Comparison of ENCODE assay signal across 14 cellular contexts in the genomic region with DNA sequence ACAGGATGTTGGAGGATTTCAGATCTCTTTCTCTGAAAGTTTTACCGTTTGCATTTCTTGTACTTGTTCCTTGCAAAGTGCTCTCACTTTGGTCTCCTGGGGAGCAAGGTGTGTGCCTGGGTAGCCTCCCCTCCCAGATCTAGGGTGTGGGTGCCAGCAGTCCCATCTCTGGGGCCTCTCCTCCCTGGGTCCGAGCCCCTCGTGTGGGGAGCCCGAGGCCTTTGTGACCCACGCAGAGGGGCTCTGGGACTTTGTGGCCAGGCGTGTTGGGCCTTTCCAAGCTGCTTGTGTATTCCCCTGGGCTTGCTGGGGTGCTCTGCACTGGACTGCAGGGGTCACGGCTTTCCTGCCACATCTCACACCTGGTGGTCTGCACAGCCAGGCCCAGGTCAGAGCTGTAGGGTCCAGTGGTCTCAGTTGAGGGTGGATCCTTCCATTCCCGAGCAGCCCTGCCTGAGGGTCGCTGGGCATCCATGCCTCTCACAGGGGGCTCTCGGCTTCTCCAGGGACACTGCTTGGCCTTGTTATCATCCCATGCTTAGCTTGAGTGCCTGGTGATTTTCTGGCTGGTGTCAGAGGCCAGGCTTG.
"Had no signal": no experiment of that assay in that cellular context is flagged by ENCODE, and none has a peak within 500 bp of the region (broad histone marks: within the 10 kb centered on the region; RNA-seq: fewer than 3 reads in every experiment).

No MANE protein-coding gene starts in this region.

- H3K27ac ChIP-seq: ascending aorta, epithelial cell of prostate, gastrocnemius medialis, psoas muscle, SK-N-MC, tibial artery, VCaP had no signal

- DNase-seq: activated CD4-positive, alpha-beta T cell treated with anti-CD3 and anti-CD28 coated beads for 36 hours; activated gamma-delta T cell; effector CD8-positive, alpha-beta T cell; gastrocnemius medialis; naive thymus-derived CD4-positive, alpha-beta T cell; T1000 had no signal

- H3K9me3 ChIP-seq: ascending aorta, gastrocnemius medialis, psoas muscle, tibial artery had no signal

- H3K27me3 ChIP-seq: ascending aorta, gastrocnemius medialis had no signal

- ATAC-seq: activated CD4-positive, alpha-beta T cell treated with anti-CD3 and anti-CD28 coated beads for 36 hours; gastrocnemius medialis; naive thymus-derived CD4-positive, alpha-beta T cell; psoas muscle; T-cell had no signal

- H3K36me3 ChIP-seq: ascending aorta, gastrocnemius medialis, tibial artery had no signal

- H3K4me3 ChIP-seq: ascending aorta, gastrocnemius medialis, psoas muscle, SK-N-MC, tibial artery had no signal

- FAIRE-seq: colon had no signal

- H3K4me1 ChIP-seq: ascending aorta, gastrocnemius medialis, psoas muscle, tibial artery had no signal
